Comparison of ENCODE assay signal across 1 cellular context in the genomic region with DNA sequence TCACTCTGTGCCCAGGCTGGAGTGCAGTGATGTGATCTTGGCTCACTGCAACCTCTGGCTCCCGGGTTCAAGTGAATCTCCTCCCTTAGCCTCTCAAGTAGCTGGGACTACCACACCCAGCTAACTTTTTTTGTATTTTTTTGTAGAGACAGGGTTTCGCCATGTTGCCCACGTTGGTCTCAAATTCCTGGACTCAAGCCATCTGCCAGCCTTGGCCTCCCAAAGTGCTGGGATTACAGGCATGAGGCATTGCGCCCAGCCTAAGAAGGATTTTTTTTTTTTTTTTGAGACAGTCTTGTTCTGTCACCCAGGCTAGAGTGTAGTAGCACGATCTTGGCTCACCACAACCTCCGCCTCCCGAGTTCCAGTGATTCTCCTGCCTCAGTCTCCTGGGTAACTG.
TF ChIP-seq lines count a peak whose summit lies in the region.

No MANE protein-coding gene starts in this region.

TF ChIP-seq in GM12878, 131 proteins besides CTCF, POLR2A, EP300 and RAD21:
- 0 out of 2 replicates have a peak, but pooled peaks have one; percentile 55 for TF ChIP-seq HDGF (IDR thresholded peaks at IDR 0.05)
TF ChIP-seq in GM12878: peak in this region for 1; not testable (repeated sequence) for 130.
